ENCODE assay signal across 13 cellular contexts in the genomic region with DNA sequence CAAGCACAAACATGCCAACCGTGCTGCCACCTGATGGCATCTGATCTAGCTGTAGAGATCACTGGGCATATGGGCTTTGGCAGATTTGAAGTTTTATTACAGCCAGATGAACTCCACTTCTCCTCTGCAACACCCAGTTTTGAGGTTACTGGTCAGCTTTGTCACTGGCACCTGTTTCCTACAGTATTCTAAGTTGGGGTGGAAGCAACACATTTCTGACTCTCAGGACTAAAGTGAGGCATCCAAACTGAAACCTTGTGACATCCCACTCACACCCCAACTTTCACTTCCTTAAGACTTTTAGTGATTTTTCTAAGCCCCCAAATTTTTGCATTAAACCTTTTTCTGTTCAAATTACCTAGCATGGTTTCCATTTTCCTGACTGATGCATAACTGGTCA.
DNase-seq lines count a peak whose midpoint lies in the region; ATAC-seq and TF ChIP-seq lines count a peak whose summit lies in the region.
"Had no signal": no experiment of that assay in that cellular context is flagged by ENCODE, and none has a peak within 500 bp of the region (broad histone marks: within the 10 kb centered on the region; RNA-seq: fewer than 3 reads in every experiment).

No MANE protein-coding gene starts in this region.

- H3K4ac ChIP-seq in IMR-90 (ENCODE audit: low read depth, low read length), result peak overlapping the region; percentile 62

- no peak overlapping the region for H3K56ac ChIP-seq in IMR-90 (ENCODE audit: extremely low read depth, insufficient read depth, low read length)

- H3K9ac ChIP-seq in IMR-90 (ENCODE audit: low read depth, low read length), result no peak overlapping the region

- TF ChIP-seq POLR2A in IMR-90 (IDR thresholded peaks at IDR 0.05; ENCODE audit: low read depth, low read length), result no peak

- intact Hi-C loops in IMR-90 (cut with micrococcal nuclease), result no loop called here
- intact Hi-C loops in right cardiac atrium (cut with DNase I), result no loop called here

- no peak overlapping the region for H3K4me3 ChIP-seq in IMR-90 (ENCODE audit: insufficient read depth, low read depth, low read length)
- no peak overlapping the region for H3K4me3 ChIP-seq in right cardiac atrium (ENCODE audit: low read length)

- DNase-seq in IMR-90 (no peak), midbrain (lab: John Stamatoyannopoulos, UW) (no peak), ureter (ENCODE audit: low spot score) (no peak), NCI-H510A treated with DMSO at 0.1 percent for 48 hours (lab: John Stamatoyannopoulos, UW) (no peak), right cardiac atrium (no peak)
- DNase-seq: BE2C; GOT3; left colon; stimulated activated CD8-positive, alpha-beta memory T cell treated with anti-CD3 and anti-CD28 coated beads, Interleukin-4, amount 100 ng/mL, for 48 hours had no signal

- no peak overlapping the region for H2AFZ ChIP-seq in IMR-90 (replicated peaks; ENCODE audit: low read length, poor library complexity)

- H3K27me3 ChIP-seq in IMR-90 (ENCODE audit: control insufficient read depth, insufficient read depth, low read length), result no peaks in the 10 kb centered on the region
- H3K27me3 ChIP-seq in right cardiac atrium (ENCODE audit: control insufficient read depth, insufficient read depth), result no peaks in the 10 kb centered on the region
- H3K27me3 ChIP-seq: BE2C had no signal

- H3K9me3 ChIP-seq in IMR-90 (ENCODE audit: control insufficient read depth, insufficient read depth, low read length) (no peaks in the 10 kb centered on the region), right cardiac atrium (ENCODE audit: control insufficient read depth, low read length) (no peaks in the 10 kb centered on the region)
- H3K9me3 ChIP-seq: BE2C had no signal

- H3K9me1 ChIP-seq in IMR-90 (ENCODE audit: insufficient read depth, low read length), result no peaks in the 10 kb centered on the region

- dilution Hi-C loops in IMR-90 (cut with HindIII; ENCODE audit: low sequenced_read_pairs, unreplicated experiment), result no loop called here

- H2AK5ac ChIP-seq in IMR-90 (ENCODE audit: low read depth, low read length), result peak overlapping the region; percentile 75; the same call in 1 of the 2 replicates

- H4K8ac ChIP-seq in IMR-90 (ENCODE audit: low read depth in 2 of 2, low read length in 2 of 2), result 0 out of 4 replicates have a peak overlapping the region, but pooled peaks of 1 of the 2 experiments have one; percentile 21

- CTCF ChIA-PET in IMR-90 (lab: Yijun Ruan, JAX), result interaction anchor here (1.7 kb wide), 1 partner anchor 116 kb away, joined by 5 read pairs; no protein-coding TSS in a partner anchor

- H3K14ac ChIP-seq in IMR-90 (replicated peaks; ENCODE audit: low read depth, low read length), result 0 out of 2 replicates have a peak overlapping the region, but pooled peaks have one; percentile 32

- no peak overlapping the region for H3K23ac ChIP-seq in IMR-90 (ENCODE audit: low read depth, low read length)

- BruUV-seq in IMR-90 (replicated peaks; lab: Mats Ljungman, UMichigan), result no TSS peak

- H4K91ac ChIP-seq in IMR-90 (ENCODE audit: insufficient read depth, low read depth, low read length), result peak overlapping the region; percentile 28; the same call in 1 of the 2 replicates

- no peaks in the 10 kb centered on the region for H3K36me3 ChIP-seq in IMR-90 (ENCODE audit: control insufficient read depth, insufficient read depth, low read length)
- H3K36me3 ChIP-seq: BE2C had no signal

- in situ Hi-C loops in IMR-90 (cut with MboI; ENCODE audit: low sequenced_read_pairs), result no loop called here

- ATAC-seq in GM18517 (IDR thresholded peaks at IDR 0.05; ENCODE audit: unreplicated experiment) (peak; percentile 94), GM21360 (IDR thresholded peaks at IDR 0.05; ENCODE audit: unreplicated experiment) (peak; percentile 97), HG02973 (IDR thresholded peaks at IDR 0.05; ENCODE audit: unreplicated experiment) (peak; percentile 93), IMR-90 (ENCODE audit: low read depth) (no peak), right cardiac atrium (no peak)
- ATAC-seq: left colon had no signal

- peaks cover 7% of the 10 kb centered on the region; the same call in 1 of the 2 replicates for H3K4me1 ChIP-seq in IMR-90 (ENCODE audit: control insufficient read depth, insufficient read depth, low read length)
- no peaks in the 10 kb centered on the region for H3K4me1 ChIP-seq in right cardiac atrium (ENCODE audit: control insufficient read depth, insufficient read depth, low read length)
- H3K4me1 ChIP-seq: BE2C had no signal

- H4K5ac ChIP-seq in IMR-90 (ENCODE audit: low read depth, low read length), result no peak overlapping the region

- no peak overlapping the region for H3K4me2 ChIP-seq in IMR-90 (ENCODE audit: low read depth, low read length)

- H3K18ac ChIP-seq in IMR-90 (ENCODE audit: low read depth, low read length), result no peak overlapping the region

- no peak for TF ChIP-seq RAD21 in IMR-90 (IDR thresholded peaks at IDR 0.05; ENCODE audit: low read length)

- H2BK120ac ChIP-seq in IMR-90 (ENCODE audit: low read depth, low read length), result peak overlapping the region; percentile 74

- peak overlapping the region; percentile 86 for H2BK20ac ChIP-seq in IMR-90 (ENCODE audit: low read depth, low read length)

- no peak overlapping the region for H2BK5ac ChIP-seq in IMR-90 (ENCODE audit: low read depth, low read length, poor library complexity, severe bottlenecking)

- no peaks in the 10 kb centered on the region for H3K79me1 ChIP-seq in IMR-90 (ENCODE audit: low read depth in 1 of 2, low read length in 2 of 2)

- TF ChIP-seq CTCF in IMR-90 (conservative IDR thresholded peaks at IDR 0.05; ENCODE audit: low read depth, low read length), result no peak

- H2BK15ac ChIP-seq in IMR-90 (ENCODE audit: low read depth, low read length), result peak overlapping the region; percentile 79; the same call in 1 of the 3 replicates

- peak overlapping the region; percentile 56 for H2AK9ac ChIP-seq in IMR-90 (replicated peaks; ENCODE audit: low read depth, low read length, poor library complexity)

- no CpG with 5 or more reads among the region's 1 CpG for WGBS in IMR-90 (ENCODE audit: extremely low coverage in 2 of 2, insufficient read length in 1 of 2), 2 experiments
- 86% methylated on average over 1 of the region's 1 CpG for WGBS in right cardiac atrium

- H3K27ac ChIP-seq in IMR-90 (ENCODE audit: insufficient read depth, low read length) (no peak overlapping the region), right cardiac atrium (ENCODE audit: low read length) (no peak overlapping the region)
- H3K27ac ChIP-seq: RWPE1 had no signal

- no peaks in the 10 kb centered on the region for H4K20me1 ChIP-seq in IMR-90 (ENCODE audit: insufficient read depth, low read length)

- POLR2A ChIA-PET in IMR-90 (lab: Charles Lee; ENCODE audit: unreplicated experiment), result interaction anchor here (0.9 kb wide), 1 partner anchor 115 kb away, joined by 3 read pairs; the partner anchor contains the start of gene PCDH18

TF ChIP-seq in IMR-90, 13 proteins besides CTCF, POLR2A, EP300 and RAD21:
- TF ChIP-seq BHLHE40 (IDR thresholded peaks at IDR 0.05; ENCODE audit: low read depth, low read length), result no peak

Comparison
In these comparisons a context has a peak if more than half of its experiments do, and no peak if none do; other contexts are left out.
1. ATAC-seq: peak in GM18517 (single experiment), GM21360 (single experiment) and HG02973 (single experiment); none in IMR-90 (single experiment) and right cardiac atrium (0 of 2).